In genomic region chr5:151771259-151772028, GRCh38 we compare ENCODE assay signal across 8 cellular contexts. TPM values are rescaled to one million over a fixed set of nuclear protein-coding genes. Genes with fewer than 3 reads are reported as not detected.
DNase-seq lines count a peak whose midpoint lies in the region; ATAC-seq, FAIRE-seq and TF ChIP-seq lines count a peak whose summit lies in the region.

Gene G3BP1, plus strand, starts transcription at chr5:151771954. Its CDS starts 14,667 bp downstream, at chr5:151786621.

- H3K4me1 Mint-ChIP-seq in T-helper 2 cell treated with Interferon-gamma antibody and Interleukin-4, amounts not matched to agents 5 μg/mL and 100 μg/mL, for 36 hours (ENCODE audit: low read depth): peaks cover 29% of the 10 kb centered on the region

- H3K4me1 ChIP-seq in ascending aorta: peaks cover 9 to 30% of the 10 kb centered on the region in 2 donors
- H3K4me1 ChIP-seq in right atrium auricular region: peaks cover 0 to 43% of the 10 kb centered on the region in 2 donors
- H3K4me1 ChIP-seq in psoas muscle: peaks cover 29% of the 10 kb centered on the region

- H3K27me3 Mint-ChIP-seq in T-helper 2 cell treated with Interferon-gamma antibody and Interleukin-4, amounts not matched to agents 5 μg/mL and 100 μg/mL, for 36 hours (ENCODE audit: low read depth): no peaks in the 10 kb centered on the region

- ATAC-seq in GM18502 (IDR thresholded peaks at IDR 0.05; ENCODE audit: poor library complexity, unreplicated experiment) (peak; percentile 83), HG02970 (IDR thresholded peaks at IDR 0.05; ENCODE audit: low FRiP score, unreplicated experiment) (peak; percentile 84), psoas muscle (peak; percentile 88 to 90 (median 88))

- H3K27ac Mint-ChIP-seq in T-helper 2 cell treated with Interferon-gamma antibody and Interleukin-4, amounts not matched to agents 5 μg/mL and 100 μg/mL, for 36 hours: peak within 1 kb of the TSS; percentile 83

- TF ChIP-seq CTCF in ascending aorta (IDR thresholded peaks at IDR 0.05): peak; percentile 33 to 55 (median 51)
- peak; percentile 32 to 72 for TF ChIP-seq CTCF in right atrium auricular region (IDR thresholded peaks at IDR 0.05)
- peak; percentile 39 for TF ChIP-seq CTCF in psoas muscle (IDR thresholded peaks at IDR 0.05)

- H3K4me3 ChIP-seq in ascending aorta (peak within 1 kb of the TSS; percentile 89 to 92), right atrium auricular region (peak within 1 kb of the TSS; percentile 70 to 75), psoas muscle (peak within 1 kb of the TSS; percentile 90)

- peaks cover 26% of the 10 kb centered on the region for H3K36me3 Mint-ChIP-seq in T-helper 2 cell treated with Interferon-gamma antibody and Interleukin-4, amounts not matched to agents 5 μg/mL and 100 μg/mL, for 36 hours (ENCODE audit: low read depth)

- intact Hi-C loops in ascending aorta (cut with DNase I) (loop anchor here (1.0 to 10.0 kb wide), 7 partner anchors 13 to 519 kb away; partner anchors contain the start of genes ATOX1, GM2A and SLC36A1), psoas muscle (cut with DNase I) (no loop called here)

- 0% methylated on average over 46 to 49 of the region's 49 CpGs for WGBS in psoas muscle, 3 donors

- peak within 1 kb of the TSS; percentile 90 for H3K4me3 Mint-ChIP-seq in T-helper 2 cell treated with Interferon-gamma antibody and Interleukin-4, amounts not matched to agents 5 μg/mL and 100 μg/mL, for 36 hours

- H3K9me3 Mint-ChIP-seq in T-helper 2 cell treated with Interferon-gamma antibody and Interleukin-4, amounts not matched to agents 5 μg/mL and 100 μg/mL, for 36 hours: no peaks in the 10 kb centered on the region

- DNase-seq in NCI-H1930 (lab: John Stamatoyannopoulos, UW): peak; percentile 98 to 99
- peak; percentile 99 for DNase-seq in T-helper 2 cell treated with Interferon-gamma antibody and Interleukin-4, amounts not matched to agents 5 μg/mL and 100 μg/mL, for 36 hours (ENCODE audit: low spot score)
- DNase-seq in ascending aorta (ENCODE audit: low spot score in 2 of 2): peak; percentile 100
- peak; percentile 100 for DNase-seq in right atrium auricular region (ENCODE audit: low spot score)
- DNase-seq in psoas muscle: peak; percentile 100
- peak; percentile 97 for DNase-seq in urothelium cell line (ENCODE audit: low spot score)

- H3K9me3 ChIP-seq in ascending aorta: no peaks in the 10 kb centered on the region
- no peaks in the 10 kb centered on the region for H3K9me3 ChIP-seq in right atrium auricular region
- H3K9me3 ChIP-seq in psoas muscle: no peaks in the 10 kb centered on the region

- H3K27ac ChIP-seq in ascending aorta: peak within 1 kb of the TSS; percentile 99
- H3K27ac ChIP-seq in right atrium auricular region: peak within 1 kb of the TSS; percentile 96 to 98
- H3K27ac ChIP-seq in psoas muscle: peak within 1 kb of the TSS; percentile 93

- H3K27me3 ChIP-seq in ascending aorta: no peaks in the 10 kb centered on the region
- no peaks in the 10 kb centered on the region for H3K27me3 ChIP-seq in right atrium auricular region
- no peaks in the 10 kb centered on the region for H3K27me3 ChIP-seq in psoas muscle (ENCODE audit: insufficient read depth in 3 of 3, low read length in 2 of 3)

- FAIRE-seq in urothelium cell line (lab: Jason Lieb, UNC): peak; percentile 99

- H3K36me3 ChIP-seq in ascending aorta (no peaks in the 10 kb centered on the region), right atrium auricular region (no peaks in the 10 kb centered on the region), psoas muscle (ENCODE audit: insufficient read depth in 1 of 2, low read depth in 1 of 2) (no peaks in the 10 kb centered on the region)

RNA-seq across cellular contexts. Expression of gene G3BP1, which starts in this region (rescaled TPM):
- 138 TPM for total RNA-seq in ascending aorta
- total RNA-seq in right atrium auricular region: 10 to 100 TPM; 57.1 to 60.9 TPM
- 100 to 1,000 TPM; 132 to 230 (median 154) TPM for total RNA-seq in psoas muscle
- polyA plus RNA-seq in psoas muscle: 100 to 1,000 TPM in 1 of 3 donors, 10 to 100 TPM in 2; 47.0 to 123 (median 58.2) TPM

Comparison
In these comparisons a context has a peak if more than half of its experiments do, and no peak if none do; other contexts are left out.
1. Peak in every context shown above with its lines: DNase-seq, ATAC-seq, H3K4me3 ChIP-seq and H3K27ac ChIP-seq.